Comparison of ENCODE assay signal across 9 cellular contexts in the genomic region with DNA sequence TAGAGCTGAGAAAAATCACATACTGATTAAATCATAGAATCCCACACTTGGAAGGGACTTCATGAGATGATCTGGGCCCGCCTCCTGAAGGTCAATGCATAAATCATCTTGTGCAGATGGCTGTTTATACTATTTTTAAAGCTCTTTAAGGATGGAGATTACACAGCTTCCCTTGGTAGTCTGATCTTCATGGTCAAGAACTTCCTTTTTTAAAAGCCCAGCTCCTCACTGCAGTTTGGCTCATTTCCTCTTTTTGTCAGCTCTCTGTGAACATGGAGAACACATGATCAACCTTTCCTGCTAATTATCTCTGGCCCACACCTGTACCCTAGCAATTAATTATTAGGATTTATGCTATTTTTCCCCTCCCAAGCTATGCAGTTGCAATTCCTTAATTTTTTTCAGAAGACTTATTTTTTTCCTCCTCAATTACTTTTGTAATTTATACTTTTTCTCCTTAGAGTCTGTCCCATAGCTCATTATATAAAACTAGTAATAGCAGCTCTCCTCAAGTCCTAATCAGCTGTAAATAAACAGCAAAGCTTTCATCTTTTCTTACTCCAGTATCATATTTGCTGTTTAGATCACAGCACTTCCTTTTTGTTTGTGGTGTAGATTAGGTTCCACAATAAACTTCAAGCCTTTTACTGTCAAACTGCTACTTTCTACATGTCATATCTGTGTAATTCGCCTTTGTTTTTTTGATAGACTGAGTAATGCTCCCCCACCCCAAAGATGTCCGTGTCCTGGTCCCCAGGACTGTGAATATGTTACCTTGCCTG. TPM values are rescaled to one million over a fixed set of nuclear protein-coding genes. Genes with fewer than 3 reads are reported as not detected.
A peak's percentile ranks its signal among the peaks of the same experiment; 100 is the strongest.
DNase-seq lines count a peak whose midpoint lies in the region; ATAC-seq and TF ChIP-seq lines count a peak whose summit lies in the region.
"Had no signal": no experiment of that assay in that cellular context is flagged by ENCODE, and none has a peak within 500 bp of the region (broad histone marks: within the 10 kb centered on the region; RNA-seq: fewer than 3 reads in every experiment).

No MANE protein-coding gene starts in this region.

- ATAC-seq in GM21381 (IDR thresholded peaks at IDR 0.05; ENCODE audit: unreplicated experiment): peak; percentile 92
- ATAC-seq in HG03439 (IDR thresholded peaks at IDR 0.05; ENCODE audit: unreplicated experiment): peak; percentile 57

- TF ChIP-seq CTCF in GM12865 (IDR thresholded peaks at IDR 0.05; ENCODE audit: insufficient read depth, low read depth, low read length, missing control alignments): no peak

- DNase-seq in GM12865 (ENCODE audit: low read depth) (peak; percentile 48), dermis blood vessel endothelial cell (peak; percentile 65), RKO (ENCODE audit: low spot score) (no peak), HuH-7 (ENCODE audit: low spot score) (no peak), DMS153 (lab: John Stamatoyannopoulos, UW) (no peak)
- no peak for DNase-seq in stimulated activated CD4-positive, alpha-beta T cell treated with anti-CD3 and anti-CD28 coated beads, Interleukin-4, amount 100 ng/mL, for 24 hours

- H3K4me3 ChIP-seq in GM12865 (ENCODE audit: low read depth, low read length): no peak overlapping the region

RNA-seq across cellular contexts. Expression of a gene that starts 25.7 kb away (rescaled TPM):
- not detected in 2 replicates for total RNA-seq in dermis blood vessel endothelial cell
- total RNA-seq: epithelial cell of proximal tubule had no signal

RNA-seq across cellular contexts. Expression of a gene that starts 52.3 kb away (rescaled TPM):
- 84.1 and 175 TPM in 2 replicates for total RNA-seq in dermis blood vessel endothelial cell

Comparison
In these comparisons a context has a peak if more than half of its experiments do, and no peak if none do; other contexts are left out.
1. DNase-seq: peak in GM12865 (single experiment) and dermis blood vessel endothelial cell (single experiment); none in stimulated activated CD4-positive, alpha-beta T cell treated with anti-CD3 and anti-CD28 coated beads, Interleukin-4, amount 100 ng/mL, for 24 hours (single experiment), RKO (single experiment), HuH-7 (single experiment) and DMS153 (single experiment).